Comparison of ENCODE assay signal across 20 cellular contexts in genomic region chr14:97705107-97705506, GRCh38.
DNase-seq lines count a peak whose midpoint lies in the region; ATAC-seq, FAIRE-seq and TF ChIP-seq lines count a peak whose summit lies in the region.
"Had no signal": no experiment of that assay in that cellular context is flagged by ENCODE, and none has a peak within 500 bp of the region (broad histone marks: within the 10 kb centered on the region; RNA-seq: fewer than 3 reads in every experiment).

No MANE protein-coding gene starts in this region.

- 0% methylated on average over 2 of the region's 2 CpGs for WGBS in HepG2 (ENCODE audit: low lambda C conversion rate)
- WGBS in right lobe of liver (ENCODE audit: insufficient coverage, low coverage, low lambda C conversion rate, missing lambda C conversion rate), result 31% methylated on average over 2 of the region's 2 CpGs

- TF ChIP-seq EP300 in HepG2 (IDR thresholded peaks at IDR 0.05; ENCODE audit: low read depth in 2 of 2, low read length in 2 of 2), result no peak
- TF ChIP-seq EP300 in HepG2 (CRISPR knock-in tag; IDR thresholded peaks at IDR 0.05; ENCODE audit: borderline replicate concordance), result no peak

- peaks cover 5% of the 10 kb centered on the region for H3K9me3 Mint-ChIP-seq in activated CD8-positive, alpha-beta T cell treated with anti-CD3 and anti-CD28 coated beads, Interleukin-2, amount 10 ng/mL, durations not matched to agents 7 days and 5 days (ENCODE audit: insufficient read depth)
- peaks cover 65% of the 10 kb centered on the region for H3K9me3 Mint-ChIP-seq in HFFc6

- H4K20me1 ChIP-seq in HepG2 (ENCODE audit: insufficient read depth, low read length), result no peaks in the 10 kb centered on the region

- H3K4me3 ChIP-seq in HepG2 (replicated peaks in 1 of 3; ENCODE audit: insufficient read depth in 1 of 3, low read depth in 2 of 3, low read length in 3 of 3) (no peak overlapping the region), right lobe of liver (no peak overlapping the region)
- H3K4me3 ChIP-seq: HAP-1 had no signal

- no TSS peak for BruUV-seq in HepG2 (replicated peaks; lab: Mats Ljungman, UMichigan)

- intact Hi-C loops in HepG2 (cut with micrococcal nuclease; ENCODE audit: unreplicated experiment) (no loop called here), right lobe of liver (cut with DNase I) (no loop called here)

- no peak overlapping the region for H3K9ac ChIP-seq in HepG2 (ENCODE audit: insufficient read depth, low read depth, low read length)

- TF ChIP-seq RAD21 in HepG2 (CRISPR knock-in tag; IDR thresholded peaks at IDR 0.05), result no peak

- CTCF ChIA-PET in HepG2 (lab: Yijun Ruan, JAX; ENCODE audit: low intra/inter-chr PET ratio, low total read pairs), result no interaction called here
- CTCF ChIA-PET in activated CD8-positive, alpha-beta T cell treated with anti-CD3 and anti-CD28 coated beads, Interleukin-2, amount 10 ng/mL, durations not matched to agents 7 days and 5 days (lab: Charles Lee), result no interaction called here

- TF ChIP-seq POLR2A in HepG2 (IDR thresholded peaks at IDR 0.05; ENCODE audit: insufficient read depth in 1 of 2, low read depth in 2 of 2, low read length in 2 of 2), result no peak
- no peak for TF ChIP-seq POLR2A in right lobe of liver (IDR thresholded peaks at IDR 0.05)

- H3K4me3 Mint-ChIP-seq in activated CD8-positive, alpha-beta T cell treated with anti-CD3 and anti-CD28 coated beads, Interleukin-2, amount 10 ng/mL, durations not matched to agents 7 days and 5 days, result no peak overlapping the region
- no peak overlapping the region for H3K4me3 Mint-ChIP-seq in HFFc6
- H3K4me3 Mint-ChIP-seq: brain, naive B cell had no signal

- H3K4me1 ChIP-seq in HepG2 (ENCODE audit: insufficient read depth, low read length), result no peaks in the 10 kb centered on the region
- no peaks in the 10 kb centered on the region for H3K4me1 ChIP-seq in right lobe of liver
- H3K4me1 ChIP-seq: HAP-1 had no signal

- ATAC-seq in HepG2 (no peak), right lobe of liver (no peak), HG02938 (IDR thresholded peaks at IDR 0.05; ENCODE audit: unreplicated experiment) (no peak)
- ATAC-seq in activated CD8-positive, alpha-beta T cell treated with anti-CD3 and anti-CD28 coated beads, Interleukin-2, amount 10 ng/mL, durations not matched to agents 7 days and 5 days, result no peak
- ATAC-seq: SK-N-SH treated with all-trans-retinoic acid at 6 μM for 48 hours had no signal

- DNase-seq in HepG2 (ENCODE audit: low spot score) (no peak), right lobe of liver (no peak), islet precursor cell (peak; percentile 8), HFFc6 (no peak), iPS-NIHi7 (ENCODE audit: extremely low spot score) (no peak)
- no peak for DNase-seq in activated CD8-positive, alpha-beta T cell treated with anti-CD3 and anti-CD28 coated beads, Interleukin-2, amount 10 ng/mL, durations not matched to agents 7 days and 5 days
- DNase-seq: activated CD4-positive, CD25-positive, alpha-beta regulatory T cell treated with anti-CD3 and anti-CD28 coated beads, Interleukin-2, amount 50 U/mL, for 72 hours; DMS79; mesenchymal stem cell; naive B cell; NCI-H1105; NCI-H2107; NCI-H510A treated with DMSO at 0.1 percent for 48 hours; stimulated activated naive CD4-positive, alpha-beta T cell treated with Interleukin-2 at 50 U/mL for 16 hours had no signal

- H3K4me1 Mint-ChIP-seq in activated CD8-positive, alpha-beta T cell treated with anti-CD3 and anti-CD28 coated beads, Interleukin-2, amount 10 ng/mL, durations not matched to agents 7 days and 5 days (ENCODE audit: low read depth), result peaks cover 84% of the 10 kb centered on the region
- H3K4me1 Mint-ChIP-seq in HFFc6 (ENCODE audit: low read depth), result no peaks in the 10 kb centered on the region
- H3K4me1 Mint-ChIP-seq: brain, naive B cell had no signal

- no peak overlapping the region for H2AFZ ChIP-seq in HepG2 (ENCODE audit: low read length)

- H3K27me3 ChIP-seq in HepG2 (ENCODE audit: control insufficient read depth in 1 of 2, insufficient read depth in 2 of 2, low read length in 2 of 2) (no peaks in the 10 kb centered on the region), right lobe of liver (no peaks in the 10 kb centered on the region)

- H3K27me3 Mint-ChIP-seq in activated CD8-positive, alpha-beta T cell treated with anti-CD3 and anti-CD28 coated beads, Interleukin-2, amount 10 ng/mL, durations not matched to agents 7 days and 5 days (ENCODE audit: low read depth), result no peaks in the 10 kb centered on the region
- no peaks in the 10 kb centered on the region for H3K27me3 Mint-ChIP-seq in HFFc6 (ENCODE audit: insufficient read depth)

- POLR2A ChIA-PET in HepG2 (lab: Yijun Ruan, JAX), result no interaction called here
- POLR2A ChIA-PET in activated CD8-positive, alpha-beta T cell treated with anti-CD3 and anti-CD28 coated beads, Interleukin-2, amount 10 ng/mL, durations not matched to agents 7 days and 5 days (lab: Charles Lee), result interaction anchor here (1.0 to 1.6 kb wide), 2 partner anchors 11 to 14 kb away, joined by 3 read pairs; no protein-coding TSS in a partner anchor

- no peak for FAIRE-seq in HepG2 (lab: Jason Lieb, UNC)
- FAIRE-seq: colon had no signal

- H3K9me3 ChIP-seq in HepG2 (ENCODE audit: low read length) (peaks cover 90% of the 10 kb centered on the region), right lobe of liver (no peaks in the 10 kb centered on the region)
- H3K9me3 ChIP-seq: HAP-1 had no signal

- H3K27ac ChIP-seq in HepG2 (ENCODE audit: extremely low read length, insufficient read depth, low read length), result no peak overlapping the region
- no peak overlapping the region for H3K27ac ChIP-seq in right lobe of liver
- H3K27ac ChIP-seq: RWPE1 had no signal

- H3K36me3 ChIP-seq in HepG2 (replicated peaks in 1 of 2; ENCODE audit: control insufficient read depth in 1 of 2, insufficient read depth in 2 of 2, low read length in 2 of 2) (no peaks in the 10 kb centered on the region), right lobe of liver (no peaks in the 10 kb centered on the region)
- H3K36me3 ChIP-seq: HAP-1 had no signal

- H3K79me2 ChIP-seq in HepG2 (ENCODE audit: insufficient read depth, low read length), result no peaks in the 10 kb centered on the region

- no peak for TF ChIP-seq CTCF in HepG2 (CRISPR knock-in tag; IDR thresholded peaks at IDR 0.05)
- no peak for TF ChIP-seq CTCF in right lobe of liver (IDR thresholded peaks at IDR 0.05)
- no peak for TF ChIP-seq CTCF in HFFc6 (IDR thresholded peaks at IDR 0.05)

- in situ Hi-C loops in HepG2 (cut with HindIII; ENCODE audit: extremely low pct_ligation_motif_present, low pct_unique_long_range_greater_than_20kb), result no loop called here

- peaks cover 14% of the 10 kb centered on the region for H3K36me3 Mint-ChIP-seq in activated CD8-positive, alpha-beta T cell treated with anti-CD3 and anti-CD28 coated beads, Interleukin-2, amount 10 ng/mL, durations not matched to agents 7 days and 5 days (ENCODE audit: low read depth)
- H3K36me3 Mint-ChIP-seq in HFFc6 (ENCODE audit: low read depth), result peaks cover 4% of the 10 kb centered on the region; the same call in 1 of the 2 replicates
- H3K36me3 Mint-ChIP-seq: brain, naive B cell had no signal

- peak overlapping the region; percentile 36 for H3K27ac Mint-ChIP-seq in activated CD8-positive, alpha-beta T cell treated with anti-CD3 and anti-CD28 coated beads, Interleukin-2, amount 10 ng/mL, durations not matched to agents 7 days and 5 days
- no peak overlapping the region for H3K27ac Mint-ChIP-seq in HFFc6
- H3K27ac Mint-ChIP-seq: brain, naive B cell had no signal

- no peak overlapping the region for H3K4me2 ChIP-seq in HepG2 (ENCODE audit: low read depth, low read length)

TF ChIP-seq in HepG2, 621 proteins besides CTCF, POLR2A, EP300 and RAD21 (continues in another document):
- TF ChIP-seq MAFF (IDR thresholded peaks at IDR 0.05; ENCODE audit: low read depth, low read length) (peak; percentile 96), ZNF772 (CRISPR knock-in tag; IDR thresholded peaks at IDR 0.05) (no peak), MAFK (conservative IDR thresholded peaks at IDR 0.05 in 1 of 2, IDR thresholded peaks at IDR 0.05 in 1 of 2; ENCODE audit: low read length in 2 of 2) (peak; percentile 96 to 98), BRD4 (CRISPR knock-in tag; IDR thresholded peaks at IDR 0.05) (no peak), SAP130 (CRISPR knock-in tag; IDR thresholded peaks at IDR 0.05; ENCODE audit: low read depth) (no peak), NFE2L2 (IDR thresholded peaks at IDR 0.05; ENCODE audit: low read length) (peak; percentile 76), ZNF790 (CRISPR knock-in tag; IDR thresholded peaks at IDR 0.05; ENCODE audit: borderline replicate concordance) (no peak), ZNF567 (CRISPR knock-in tag; IDR thresholded peaks at IDR 0.05; ENCODE audit: borderline replicate concordance) (no peak), SMARCE1 (IDR thresholded peaks at IDR 0.05; ENCODE audit: borderline replicate concordance) (no peak), STAG1 (CRISPR knock-in tag; IDR thresholded peaks at IDR 0.05) (no peak)
- TF ChIP-seq, protein P1, sequence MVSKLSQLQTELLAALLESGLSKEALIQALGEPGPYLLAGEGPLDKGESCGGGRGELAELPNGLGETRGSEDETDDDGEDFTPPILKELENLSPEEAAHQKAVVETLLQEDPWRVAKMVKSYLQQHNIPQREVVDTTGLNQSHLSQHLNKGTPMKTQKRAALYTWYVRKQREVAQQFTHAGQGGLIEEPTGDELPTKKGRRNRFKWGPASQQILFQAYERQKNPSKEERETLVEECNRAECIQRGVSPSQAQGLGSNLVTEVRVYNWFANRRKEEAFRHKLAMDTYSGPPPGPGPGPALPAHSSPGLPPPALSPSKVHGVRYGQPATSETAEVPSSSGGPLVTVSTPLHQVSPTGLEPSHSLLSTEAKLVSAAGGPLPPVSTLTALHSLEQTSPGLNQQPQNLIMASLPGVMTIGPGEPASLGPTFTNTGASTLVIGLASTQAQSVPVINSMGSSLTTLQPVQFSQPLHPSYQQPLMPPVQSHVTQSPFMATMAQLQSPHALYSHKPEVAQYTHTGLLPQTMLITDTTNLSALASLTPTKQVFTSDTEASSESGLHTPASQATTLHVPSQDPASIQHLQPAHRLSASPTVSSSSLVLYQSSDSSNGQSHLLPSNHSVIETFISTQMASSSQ (IDR thresholded peaks at IDR 0.05; ENCODE audit: low read depth), result no peak
- TF ChIP-seq, protein P1 (CRISPR knock-in tag; IDR thresholded peaks at IDR 0.05; ENCODE audit: borderline replicate concordance), result no peak
